ENCODE assay signal across 1 cellular context in the genomic region with DNA sequence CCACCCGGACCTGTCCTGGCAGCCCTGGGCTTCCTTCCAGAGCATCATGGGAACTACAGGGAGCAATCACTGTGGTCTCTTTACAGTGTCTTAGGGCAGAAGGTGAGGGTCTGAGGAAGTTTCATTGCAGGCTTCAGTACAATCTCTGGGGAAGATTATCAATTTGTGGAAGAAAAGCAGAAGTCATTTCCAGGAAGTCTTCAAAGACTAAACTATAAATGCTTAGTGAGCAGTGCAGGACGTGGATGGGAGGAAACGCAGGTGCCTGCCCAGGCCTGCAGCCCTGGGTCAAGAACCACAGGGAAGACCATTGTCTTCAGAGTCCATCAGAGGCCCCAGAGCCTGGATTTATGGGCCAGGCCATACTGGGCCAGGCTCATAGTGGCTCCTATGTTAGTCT.
TF ChIP-seq lines count a peak whose summit lies in the region.

No MANE protein-coding gene starts in this region.

TF ChIP-seq in GM23338, 12 proteins besides CTCF, POLR2A, EP300 and RAD21 (continued from another document):
- TF ChIP-seq STAT1 (IDR thresholded peaks at IDR 0.05; ENCODE audit: unreplicated experiment) (no peak), CREB1 (CRISPR knock-in tag; IDR thresholded peaks at IDR 0.05; ENCODE audit: low read depth) (no peak), EZH2phosphoT487 (IDR thresholded peaks at IDR 0.05; ENCODE audit: unreplicated experiment) (no peak), POLR2AphosphoS5 (IDR thresholded peaks at IDR 0.05; ENCODE audit: low read depth) (no peak)
- TF ChIP-seq, protein P1, sequence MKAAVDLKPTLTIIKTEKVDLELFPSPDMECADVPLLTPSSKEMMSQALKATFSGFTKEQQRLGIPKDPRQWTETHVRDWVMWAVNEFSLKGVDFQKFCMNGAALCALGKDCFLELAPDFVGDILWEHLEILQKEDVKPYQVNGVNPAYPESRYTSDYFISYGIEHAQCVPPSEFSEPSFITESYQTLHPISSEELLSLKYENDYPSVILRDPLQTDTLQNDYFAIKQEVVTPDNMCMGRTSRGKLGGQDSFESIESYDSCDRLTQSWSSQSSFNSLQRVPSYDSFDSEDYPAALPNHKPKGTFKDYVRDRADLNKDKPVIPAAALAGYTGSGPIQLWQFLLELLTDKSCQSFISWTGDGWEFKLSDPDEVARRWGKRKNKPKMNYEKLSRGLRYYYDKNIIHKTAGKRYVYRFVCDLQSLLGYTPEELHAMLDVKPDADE (IDR thresholded peaks at IDR 0.05): no peak
- TF ChIP-seq, protein P2, sequence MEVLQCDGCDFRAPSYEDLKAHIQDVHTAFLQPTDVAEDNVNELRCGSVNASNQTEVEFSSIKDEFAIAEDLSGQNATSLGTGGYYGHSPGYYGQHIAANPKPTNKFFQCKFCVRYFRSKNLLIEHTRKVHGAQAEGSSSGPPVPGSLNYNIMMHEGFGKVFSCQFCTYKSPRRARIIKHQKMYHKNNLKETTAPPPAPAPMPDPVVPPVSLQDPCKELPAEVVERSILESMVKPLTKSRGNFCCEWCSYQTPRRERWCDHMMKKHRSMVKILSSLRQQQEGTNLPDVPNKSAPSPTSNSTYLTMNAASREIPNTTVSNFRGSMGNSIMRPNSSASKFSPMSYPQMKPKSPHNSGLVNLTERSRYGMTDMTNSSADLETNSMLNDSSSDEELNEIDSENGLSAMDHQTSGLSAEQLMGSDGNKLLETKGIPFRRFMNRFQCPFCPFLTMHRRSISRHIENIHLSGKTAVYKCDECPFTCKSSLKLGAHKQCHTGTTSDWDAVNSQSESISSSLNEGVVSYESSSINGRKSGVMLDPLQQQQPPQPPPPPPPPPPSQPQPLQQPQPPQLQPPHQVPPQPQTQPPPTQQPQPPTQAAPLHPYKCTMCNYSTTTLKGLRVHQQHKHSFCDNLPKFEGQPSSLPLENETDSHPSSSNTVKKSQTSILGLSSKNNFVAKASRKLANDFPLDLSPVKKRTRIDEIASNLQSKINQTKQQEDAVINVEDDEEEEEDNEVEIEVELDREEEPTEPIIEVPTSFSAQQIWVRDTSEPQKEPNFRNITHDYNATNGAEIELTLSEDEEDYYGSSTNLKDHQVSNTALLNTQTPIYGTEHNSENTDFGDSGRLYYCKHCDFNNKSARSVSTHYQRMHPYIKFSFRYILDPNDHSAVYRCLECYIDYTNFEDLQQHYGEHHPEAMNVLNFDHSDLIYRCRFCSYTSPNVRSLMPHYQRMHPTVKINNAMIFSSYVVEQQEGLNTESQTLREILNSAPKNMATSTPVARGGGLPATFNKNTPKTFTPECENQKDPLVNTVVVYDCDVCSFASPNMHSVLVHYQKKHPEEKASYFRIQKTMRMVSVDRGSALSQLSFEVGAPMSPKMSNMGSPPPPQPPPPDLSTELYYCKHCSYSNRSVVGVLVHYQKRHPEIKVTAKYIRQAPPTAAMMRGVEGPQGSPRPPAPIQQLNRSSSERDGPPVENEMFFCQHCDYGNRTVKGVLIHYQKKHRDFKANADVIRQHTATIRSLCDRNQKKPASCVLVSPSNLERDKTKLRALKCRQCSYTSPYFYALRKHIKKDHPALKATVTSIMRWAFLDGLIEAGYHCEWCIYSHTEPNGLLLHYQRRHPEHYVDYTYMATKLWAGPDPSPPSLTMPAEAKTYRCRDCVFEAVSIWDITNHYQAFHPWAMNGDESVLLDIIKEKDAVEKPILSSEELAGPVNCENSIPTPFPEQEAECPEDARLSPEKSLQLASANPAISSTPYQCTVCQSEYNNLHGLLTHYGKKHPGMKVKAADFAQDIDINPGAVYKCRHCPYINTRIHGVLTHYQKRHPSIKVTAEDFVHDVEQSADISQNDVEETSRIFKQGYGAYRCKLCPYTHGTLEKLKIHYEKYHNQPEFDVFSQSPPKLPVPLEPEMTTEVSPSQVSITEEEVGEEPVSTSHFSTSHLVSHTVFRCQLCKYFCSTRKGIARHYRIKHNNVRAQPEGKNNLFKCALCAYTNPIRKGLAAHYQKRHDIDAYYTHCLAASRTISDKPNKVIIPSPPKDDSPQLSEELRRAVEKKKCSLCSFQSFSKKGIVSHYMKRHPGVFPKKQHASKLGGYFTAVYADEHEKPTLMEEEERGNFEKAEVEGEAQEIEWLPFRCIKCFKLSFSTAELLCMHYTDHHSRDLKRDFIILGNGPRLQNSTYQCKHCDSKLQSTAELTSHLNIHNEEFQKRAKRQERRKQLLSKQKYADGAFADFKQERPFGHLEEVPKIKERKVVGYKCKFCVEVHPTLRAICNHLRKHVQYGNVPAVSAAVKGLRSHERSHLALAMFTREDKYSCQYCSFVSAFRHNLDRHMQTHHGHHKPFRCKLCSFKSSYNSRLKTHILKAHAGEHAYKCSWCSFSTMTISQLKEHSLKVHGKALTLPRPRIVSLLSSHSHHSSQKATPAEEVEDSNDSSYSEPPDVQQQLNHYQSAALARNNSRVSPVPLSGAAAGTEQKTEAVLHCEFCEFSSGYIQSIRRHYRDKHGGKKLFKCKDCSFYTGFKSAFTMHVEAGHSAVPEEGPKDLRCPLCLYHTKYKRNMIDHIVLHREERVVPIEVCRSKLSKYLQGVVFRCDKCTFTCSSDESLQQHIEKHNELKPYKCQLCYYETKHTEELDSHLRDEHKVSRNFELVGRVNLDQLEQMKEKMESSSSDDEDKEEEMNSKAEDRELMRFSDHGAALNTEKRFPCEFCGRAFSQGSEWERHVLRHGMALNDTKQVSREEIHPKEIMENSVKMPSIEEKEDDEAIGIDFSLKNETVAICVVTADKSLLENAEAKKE (CRISPR knock-in tag; IDR thresholded peaks at IDR 0.05): no peak
TF ChIP-seq in GM23338: peak in this region for 0.
